In genomic region chr1:118254483-118254882, GRCh38 we compare ENCODE assay signal across 13 cellular contexts.
"Had no signal": no experiment of that assay in that cellular context is flagged by ENCODE, and none has a peak within 500 bp of the region (broad histone marks: within the 10 kb centered on the region; RNA-seq: fewer than 3 reads in every experiment).

No MANE protein-coding gene starts in this region.

- H3K4me1 ChIP-seq: heart left ventricle, right atrium auricular region, suprapubic skin, thyroid gland had no signal

- H3K4me3 ChIP-seq: coronary artery, heart left ventricle, right atrium auricular region, smooth muscle cell, suprapubic skin, thyroid gland had no signal

- H3K4me2 ChIP-seq: smooth muscle cell had no signal

- H3K9me3 ChIP-seq: heart left ventricle, right atrium auricular region, suprapubic skin, thyroid gland had no signal

- H3K36me3 ChIP-seq: heart left ventricle, right atrium auricular region, suprapubic skin, thyroid gland had no signal

- ATAC-seq: heart left ventricle, natural killer cell had no signal

- DNase-seq: effector CD4-positive, alpha-beta T cell; foreskin melanocyte; heart left ventricle; hippocampal formation; natural killer cell; posterior cingulate gyrus; stimulated activated CD4-positive, alpha-beta T cell treated with anti-CD3 and anti-CD28 coated beads, Interleukin-2, amount 100 ng/mL, for 48 hours; stimulated activated naive CD4-positive, alpha-beta T cell treated with Interleukin-2 at 50 U/mL for 16 hours; thyroid gland had no signal

- H3K27me3 ChIP-seq: heart left ventricle, right atrium auricular region, suprapubic skin, thyroid gland had no signal

- H3K27ac ChIP-seq: coronary artery, heart left ventricle, right atrium auricular region, suprapubic skin, thyroid gland had no signal
